Comparison of ENCODE assay signal across 22 cellular contexts in genomic region chr2:64972856-64973255, GRCh38. TPM values are rescaled to one million over a fixed set of nuclear protein-coding genes. Genes with fewer than 3 reads are reported as not detected.
DNase-seq lines count a peak whose midpoint lies in the region; ATAC-seq, FAIRE-seq and TF ChIP-seq lines count a peak whose summit lies in the region.
"Had no signal": no experiment of that assay in that cellular context is flagged by ENCODE, and none has a peak within 500 bp of the region (broad histone marks: within the 10 kb centered on the region; RNA-seq: fewer than 3 reads in every experiment).

No MANE protein-coding gene starts in this region.

- H3K23ac ChIP-seq in mesenchymal stem cell (ENCODE audit: low read length in 2 of 2): no peak overlapping the region

- H2BK5ac ChIP-seq in mesenchymal stem cell (ENCODE audit: low read depth, low read length, poor library complexity, severe bottlenecking): no peak overlapping the region

- H4K20me1 ChIP-seq in MM.1S (ENCODE audit: insufficient read depth, low read length): no peaks in the 10 kb centered on the region

- no peak overlapping the region for H2BK120ac ChIP-seq in mesenchymal stem cell (ENCODE audit: low read depth, low read length)

- TF ChIP-seq CTCF in A549 (IDR thresholded peaks at IDR 0.05) (no peak), HEK293 (tag by site-specific recombination; IDR thresholded peaks at IDR 0.05) (no peak), MM.1S (IDR thresholded peaks at IDR 0.05; ENCODE audit: low read length) (no peak)

- H2AFZ ChIP-seq in mesenchymal stem cell (ENCODE audit: low read depth, low read length) (no peak overlapping the region), MM.1S (ENCODE audit: low read length) (no peak overlapping the region)

- CTCF ChIA-PET in A549 (lab: Yijun Ruan, JAX) (interaction anchor here (1.6 kb wide), 1 partner anchor 55 kb away, joined by 7 read pairs; no protein-coding TSS in a partner anchor), HEK293 (lab: Yijun Ruan, JAX) (interaction anchor here (1.1 to 1.2 kb wide), 2 partner anchors 9 to 54 kb away, joined by 4 to 5 read pairs; no protein-coding TSS in a partner anchor)

- 26% methylated on average over 1 of the region's 1 CpG for whole genome bisulfite sequencing in A549 (ENCODE audit: missing lambda C conversion rate)
- 0% methylated on average over 1 of the region's 1 CpG for WGBS in mesenchymal stem cell

- no peak for TF ChIP-seq EP300 in A549 (IDR thresholded peaks at IDR 0.05)

- no peak overlapping the region for H3K14ac ChIP-seq in mesenchymal stem cell (ENCODE audit: low read length in 2 of 2)

- POLR2A ChIA-PET in A549 (lab: Yijun Ruan, JAX): interaction anchor here (0.9 kb wide), 1 partner anchor 16 kb away, joined by 3 read pairs; no protein-coding TSS in a partner anchor
- POLR2A ChIA-PET in HEK293 (lab: Yijun Ruan, JAX): interaction anchor here (1.0 to 3.1 kb wide), 2 partner anchors 10 to 16 kb away, joined by 3 to 13 read pairs; partner anchors contain the start of gene SLC1A4

- no peak overlapping the region for H3K4ac ChIP-seq in mesenchymal stem cell (ENCODE audit: low read depth in 1 of 2, low read length in 2 of 2)

- no peak for ATAC-seq in A549
- ATAC-seq: activated CD4-positive, alpha-beta T cell treated with anti-CD3 and anti-CD28 coated beads for 36 hours; activated T-cell treated with anti-CD3 and anti-CD28 coated beads, Interleukin-2, amount 50 U/mL, for 4 hours; stimulated activated naive CD8-positive, alpha-beta T cell treated with anti-CD3 and anti-CD28 coated beads, Interleukin-15, amount 100 ng/mL, for 72 hours had no signal

- H3K79me1 ChIP-seq in mesenchymal stem cell (replicated peaks; ENCODE audit: low read length, poor library complexity, severe bottlenecking): no peaks in the 10 kb centered on the region

- no peak for DNase-seq in A549 (ENCODE audit: low read depth in 1 of 2, low spot score in 1 of 2)
- DNase-seq in SJCRH30: peak; percentile 15 to 38
- DNase-seq in mesenchymal stem cell: peak; percentile 78
- no peak for DNase-seq in MM.1S
- no peak for DNase-seq in midbrain (lab: John Stamatoyannopoulos, UW)
- DNase-seq in amygdala (lab: John Stamatoyannopoulos, UW): no peak
- DNase-seq in CD1c-positive myeloid dendritic cell (ENCODE audit: extremely low spot score): no peak
- DNase-seq: 8988T; activated CD4-positive, alpha-beta T cell treated with anti-CD3 and anti-CD28 coated beads for 36 hours; activated T-cell treated with anti-CD3 and anti-CD28 coated beads, Interleukin-2, amount 50 U/mL, for 4 hours; BE2C; effector memory CD4-positive, alpha-beta T cell; kidney glomerular epithelial cell; NCI-H1694; NCI-H748 treated with DMSO at 0.1 percent for 48 hours; stimulated activated naive CD8-positive, alpha-beta T cell treated with anti-CD3 and anti-CD28 coated beads, Interleukin-15, amount 100 ng/mL, for 72 hours had no signal

- no peaks in the 10 kb centered on the region for H3K9me2 ChIP-seq in MM.1S (replicated peaks; ENCODE audit: insufficient read depth, low read length)

- peak overlapping the region in 1 of 2 experiments; percentile 18 for H3K18ac ChIP-seq in mesenchymal stem cell (ENCODE audit: low read depth in 1 of 2, low read length in 2 of 2)

- no peaks in the 10 kb centered on the region for H3K36me3 ChIP-seq in HEK293 (ENCODE audit: control insufficient read depth in 2 of 2, insufficient read depth in 1 of 2, low read length in 2 of 2)
- no peaks in the 10 kb centered on the region for H3K36me3 ChIP-seq in SJCRH30
- H3K36me3 ChIP-seq in mesenchymal stem cell (ENCODE audit: control insufficient read depth in 1 of 2, insufficient read depth in 2 of 2, low read depth in 1 of 2, low read length in 2 of 2): no peaks in the 10 kb centered on the region
- H3K36me3 ChIP-seq in MM.1S (replicated peaks; ENCODE audit: insufficient read depth, low read length): no peaks in the 10 kb centered on the region
- H3K36me3 ChIP-seq: BE2C, breast epithelium, esophagus muscularis mucosa, prostate gland, tibial nerve had no signal

- H3K4me1 ChIP-seq in A549 (peaks cover 41% of the 10 kb centered on the region), HEK293 (ENCODE audit: control insufficient read depth, insufficient read depth, low read length) (no peaks in the 10 kb centered on the region), SJCRH30 (peaks cover 18% of the 10 kb centered on the region), mesenchymal stem cell (ENCODE audit: control insufficient read depth, insufficient read depth, low read depth, low read length) (peaks cover 8% of the 10 kb centered on the region), MM.1S (ENCODE audit: low read length) (peaks cover 4% of the 10 kb centered on the region; the same call in 1 of the 2 replicates)
- H3K4me1 ChIP-seq: BE2C, breast epithelium, prostate gland had no signal

- no peaks in the 10 kb centered on the region for H3F3A ChIP-seq in MM.1S (ENCODE audit: insufficient read depth, low read length)

- H4K91ac ChIP-seq in mesenchymal stem cell (ENCODE audit: low read length): no peak overlapping the region

- no peaks in the 10 kb centered on the region for H3K27me3 ChIP-seq in SJCRH30
- no peaks in the 10 kb centered on the region for H3K27me3 ChIP-seq in mesenchymal stem cell (ENCODE audit: control insufficient read depth in 1 of 2, insufficient read depth in 1 of 2, low read length in 2 of 2)
- no peaks in the 10 kb centered on the region for H3K27me3 ChIP-seq in MM.1S (replicated peaks; ENCODE audit: insufficient read depth, low read length)
- H3K27me3 ChIP-seq: BE2C, breast epithelium, esophagus muscularis mucosa, tibial nerve had no signal

- H3K4me2 ChIP-seq in A549 (peak overlapping the region; percentile 37), mesenchymal stem cell (ENCODE audit: low read length, poor library complexity, severe bottlenecking) (no peak overlapping the region), MM.1S (ENCODE audit: low read depth, low read length) (no peak overlapping the region)

- H3K27ac ChIP-seq in A549 (0 out of 6 replicates have a peak overlapping the region, but pooled peaks of 1 of the 2 experiments have one; percentile 10), HEK293 (ENCODE audit: extremely low read depth, low read depth, low read length) (no peak overlapping the region), SJCRH30 (no peak overlapping the region), mesenchymal stem cell (ENCODE audit: low read length, poor library complexity, severe bottlenecking) (no peak overlapping the region), MM.1S (ENCODE audit: low read length) (no peak overlapping the region)
- H3K27ac ChIP-seq: breast epithelium, prostate gland, SK-N-MC, tibial nerve had no signal

- H3K9me3 ChIP-seq in A549 (no peaks in the 10 kb centered on the region), HEK293 (ENCODE audit: control insufficient read depth, insufficient read depth, low read depth, low read length) (no peaks in the 10 kb centered on the region), SJCRH30 (replicated peaks) (no peaks in the 10 kb centered on the region), mesenchymal stem cell (ENCODE audit: control insufficient read depth, low read length) (no peaks in the 10 kb centered on the region), MM.1S (replicated peaks; ENCODE audit: insufficient read depth, low read length) (no peaks in the 10 kb centered on the region)
- H3K9me3 ChIP-seq: BE2C, breast epithelium, esophagus muscularis mucosa, prostate gland, tibial nerve had no signal

- H2BK12ac ChIP-seq in mesenchymal stem cell (ENCODE audit: low read length in 2 of 2): no peak overlapping the region

- no peaks in the 10 kb centered on the region for H3K79me2 ChIP-seq in MM.1S (ENCODE audit: low read length)

- no peak overlapping the region for H4K8ac ChIP-seq in mesenchymal stem cell (ENCODE audit: low read length)

- H3K9ac ChIP-seq in mesenchymal stem cell (ENCODE audit: low read length) (no peak overlapping the region), MM.1S (ENCODE audit: low read length) (no peak overlapping the region)

- TF ChIP-seq POLR2A in A549 (IDR thresholded peaks at IDR 0.05; ENCODE audit: low read length): no peak

- FAIRE-seq in A549 (lab: Jason Lieb, UNC): no peak

- no peak overlapping the region for H2AK5ac ChIP-seq in mesenchymal stem cell (ENCODE audit: low read length, severe bottlenecking)

- TF ChIP-seq RAD21 in A549 (conservative IDR thresholded peaks at IDR 0.05 in 1 of 2, IDR thresholded peaks at IDR 0.05 in 1 of 2): no peak

- H2BK15ac ChIP-seq in mesenchymal stem cell (ENCODE audit: low read depth, poor library complexity, severe bottlenecking): no peak overlapping the region

- H3K4me3 ChIP-seq in A549 (no peak overlapping the region), HEK293 (ENCODE audit: low read depth, low read length) (no peak overlapping the region), SJCRH30 (no peak overlapping the region), mesenchymal stem cell (ENCODE audit: insufficient read depth in 1 of 2, low read depth in 1 of 2, low read length in 2 of 2) (no peak overlapping the region), MM.1S (ENCODE audit: low read length) (no peak overlapping the region)
- H3K4me3 ChIP-seq: breast epithelium, esophagus muscularis mucosa, prostate gland, SK-N-MC, tibial nerve had no signal

TF ChIP-seq in A549, 52 proteins besides CTCF, POLR2A, EP300 and RAD21:
- TF ChIP-seq FOSL2 (IDR thresholded peaks at IDR 0.05) (no peak), FOSL2 (CRISPR knock-in tag; IDR thresholded peaks at IDR 0.05) (0 out of 2 replicates have a peak, but pooled peaks have one; percentile 14), CHD2 (IDR thresholded peaks at IDR 0.05; ENCODE audit: low read length, partially characterized antibody) (no peak)
- TF ChIP-seq, protein P1, sequence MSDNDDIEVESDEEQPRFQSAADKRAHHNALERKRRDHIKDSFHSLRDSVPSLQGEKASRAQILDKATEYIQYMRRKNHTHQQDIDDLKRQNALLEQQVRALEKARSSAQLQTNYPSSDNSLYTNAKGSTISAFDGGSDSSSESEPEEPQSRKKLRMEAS (IDR thresholded peaks at IDR 0.05): 0 out of 2 replicates have a peak, but pooled peaks have one; percentile 16

RNA-seq across cellular contexts. Expression of gene SLC1A4, which starts 16.3 kb away (rescaled TPM):
- polyA plus RNA-seq in A549 (2011; rRNA removed): 22.9 and 26.4 TPM in 2 replicates
- polyA plus RNA-seq in A549 (2012; cell fraction: cytosol; rRNA removed): 7.2 and 7.3 TPM in 2 replicates
- 16.4 and 20.7 TPM in 2 replicates for polyA plus RNA-seq in A549 (2012; cell fraction: nucleus; rRNA removed)
- polyA plus RNA-seq in A549 (2017; fragmentation: RNase III; extraction: RNeasy Plus Mini Kit Qiagen cat#74134 plus additional on column Dnase treatment): 9.1 to 10.4 TPM (median 9.5 TPM) in 3 replicates
- 37.4 and 42.1 TPM in 2 replicates for polyA minus RNA-seq in A549 (2011; rRNA and poly(A)+ RNA removed)
- 2.6 and 3.5 TPM in 2 replicates for total RNA-seq in SJCRH30 (2014; rRNA removed; shearing (Covaris generic))
- 14.3 TPM for polyA plus RNA-seq in mesenchymal stem cell (2013, experiment 1 of 2)
- 15.0 TPM for polyA plus RNA-seq in mesenchymal stem cell (2013, experiment 2 of 2)

Comparison
In these comparisons a context has a peak if more than half of its experiments do, and no peak if none do; other contexts are left out.
1. DNase-seq: peak in SJCRH30 (2 of 2) and mesenchymal stem cell (single experiment); none in A549 (0 of 2), MM.1S (single experiment), midbrain (single experiment), amygdala (0 of 56) and CD1c-positive myeloid dendritic cell (single experiment).